Comparison of ENCODE assay signal across 22 cellular contexts in genomic region chr1:231026576-231026975, GRCh38. TPM values are rescaled to one million over a fixed set of nuclear protein-coding genes. Genes with fewer than 3 reads are reported as not detected.
DNase-seq lines count a peak whose midpoint lies in the region; ATAC-seq and TF ChIP-seq lines count a peak whose summit lies in the region.
"Had no signal": no experiment of that assay in that cellular context is flagged by ENCODE, and none has a peak within 500 bp of the region (broad histone marks: within the 10 kb centered on the region; RNA-seq: fewer than 3 reads in every experiment).

No MANE protein-coding gene starts in this region.

- H3K79me2 ChIP-seq in hepatocyte (peaks cover 48% of the 10 kb centered on the region), smooth muscle cell (ENCODE audit: low read depth) (peaks cover 34% of the 10 kb centered on the region), neural progenitor cell (ENCODE audit: low read depth) (no peaks in the 10 kb centered on the region)

- H3K4me2 ChIP-seq in hepatocyte (peak overlapping the region; percentile 48), smooth muscle cell (no peak overlapping the region), neural progenitor cell (no peak overlapping the region)
- H3K4me2 ChIP-seq: BLaER1, GM23338 had no signal

- H2AFZ ChIP-seq in hepatocyte (no peak overlapping the region), smooth muscle cell (ENCODE audit: low read depth) (no peak overlapping the region), neural progenitor cell (replicated peaks) (no peak overlapping the region)
- H2AFZ ChIP-seq: GM23338 had no signal

- H3K36me3 ChIP-seq in hepatocyte (replicated peaks; ENCODE audit: insufficient read depth, low read depth) (no peaks in the 10 kb centered on the region), smooth muscle cell (ENCODE audit: low read depth) (no peaks in the 10 kb centered on the region), neural progenitor cell (no peaks in the 10 kb centered on the region)

- H3K27ac ChIP-seq in hepatocyte: peak overlapping the region; percentile 44
- H3K27ac ChIP-seq in smooth muscle cell (ENCODE audit: low read depth): peak overlapping the region; percentile 10
- H3K27ac ChIP-seq in neural progenitor cell: no peak overlapping the region
- H3K27ac ChIP-seq: 22Rv1, BLaER1, C4-2B had no signal

- H3K27ac Mint-ChIP-seq in activated naive CD4-positive, alpha-beta T cell treated with anti-CD3 and anti-CD28 coated beads, Interleukin-2, amount 50 U/mL, for 24 hours: peak overlapping the region; percentile 3
- H3K27ac Mint-ChIP-seq in endothelial cell (ENCODE audit: unreplicated experiment) (peak overlapping the region; percentile 49), neural progenitor cell (no peak overlapping the region)
- H3K27ac Mint-ChIP-seq: B cell; CD4-positive, CD25-positive, alpha-beta regulatory T cell; CD8-positive, alpha-beta T cell; GM23338; H9 had no signal

- peaks cover 32% of the 10 kb centered on the region for H3K4me1 Mint-ChIP-seq in activated naive CD4-positive, alpha-beta T cell treated with anti-CD3 and anti-CD28 coated beads, Interleukin-2, amount 50 U/mL, for 24 hours
- H3K4me1 Mint-ChIP-seq in endothelial cell (ENCODE audit: unreplicated experiment): peaks cover 68% of the 10 kb centered on the region
- H3K4me1 Mint-ChIP-seq in neural progenitor cell: peaks cover 11% of the 10 kb centered on the region

- no peaks in the 10 kb centered on the region for H3K9me2 ChIP-seq in hepatocyte (replicated peaks; ENCODE audit: insufficient read depth)

- H3K4me3 ChIP-seq in hepatocyte (no peak overlapping the region), smooth muscle cell (no peak overlapping the region), neural progenitor cell (no peak overlapping the region)
- H3K4me3 ChIP-seq: BLaER1, GM12878, GM23338 had no signal

- H3K9ac ChIP-seq in smooth muscle cell (ENCODE audit: low read depth) (no peak overlapping the region), neural progenitor cell (no peak overlapping the region)
- H3K9ac ChIP-seq: BLaER1 had no signal

- H3K4me1 ChIP-seq in hepatocyte (ENCODE audit: insufficient read depth) (peaks cover 9% of the 10 kb centered on the region), smooth muscle cell (ENCODE audit: low read depth) (peaks cover 3% of the 10 kb centered on the region), neural progenitor cell (peaks cover 4% of the 10 kb centered on the region)

- H3K27me3 Mint-ChIP-seq in activated naive CD4-positive, alpha-beta T cell treated with anti-CD3 and anti-CD28 coated beads, Interleukin-2, amount 50 U/mL, for 24 hours: no peaks in the 10 kb centered on the region
- H3K27me3 Mint-ChIP-seq in endothelial cell (ENCODE audit: unreplicated experiment) (peaks cover 13% of the 10 kb centered on the region), neural progenitor cell (ENCODE audit: insufficient read depth, low read depth) (peaks cover 3% of the 10 kb centered on the region)
- H3K27me3 Mint-ChIP-seq: B cell; CD4-positive, CD25-positive, alpha-beta regulatory T cell had no signal

- H3F3A ChIP-seq in smooth muscle cell (ENCODE audit: low read depth) (no peaks in the 10 kb centered on the region), neural progenitor cell (ENCODE audit: low read depth) (no peaks in the 10 kb centered on the region)

- TF ChIP-seq CTCF in endothelial cell (IDR thresholded peaks at IDR 0.05; ENCODE audit: unreplicated experiment): no peak
- TF ChIP-seq CTCF in hepatocyte (IDR thresholded peaks at IDR 0.05; ENCODE audit: poor library complexity): no peak
- no peak for TF ChIP-seq CTCF in smooth muscle cell (IDR thresholded peaks at IDR 0.05; ENCODE audit: borderline replicate concordance, insufficient read depth, poor library complexity, severe bottlenecking)
- no peak for TF ChIP-seq CTCF in neural progenitor cell (IDR thresholded peaks at IDR 0.05)

- no peaks in the 10 kb centered on the region for H3K9me3 Mint-ChIP-seq in activated naive CD4-positive, alpha-beta T cell treated with anti-CD3 and anti-CD28 coated beads, Interleukin-2, amount 50 U/mL, for 24 hours
- H3K9me3 Mint-ChIP-seq in endothelial cell (ENCODE audit: unreplicated experiment): no peaks in the 10 kb centered on the region
- no peaks in the 10 kb centered on the region for H3K9me3 Mint-ChIP-seq in neural progenitor cell
- H3K9me3 Mint-ChIP-seq: CD4-positive, CD25-positive, alpha-beta regulatory T cell; CD8-positive, alpha-beta T cell; GM23338; H9 had no signal

- ATAC-seq in HG03025 (IDR thresholded peaks at IDR 0.05; ENCODE audit: low FRiP score, unreplicated experiment): no peak
- ATAC-seq: CD8-positive, alpha-beta T cell; GM12878; GM23338; HCT116 had no signal

- DNase-seq in activated naive CD4-positive, alpha-beta T cell treated with anti-CD3 and anti-CD28 coated beads, Interleukin-2, amount 50 U/mL, for 16 hours: no peak
- DNase-seq in endothelial cell (ENCODE audit: low spot score): no peak
- DNase-seq in hepatocyte (ENCODE audit: low spot score): no peak
- DNase-seq in smooth muscle cell (lab: John Stamatoyannopoulos, UW; ENCODE audit: unreplicated experiment): no peak
- DNase-seq in SHP77 treated with DMSO at 0.1 percent for 48 hours (lab: John Stamatoyannopoulos, UW): no peak
- no peak for DNase-seq in neural progenitor cell (ENCODE audit: low spot score)
- DNase-seq: CD4-positive, CD25-positive, alpha-beta regulatory T cell; CD8-positive, alpha-beta T cell; DMS 273 treated with DMSO at 0.1 percent for 48 hours; DMS79; EL; GDM1; H9 had no signal

- H3K9me3 ChIP-seq in hepatocyte (ENCODE audit: low read depth) (no peaks in the 10 kb centered on the region), smooth muscle cell (replicated peaks; ENCODE audit: low read depth) (no peaks in the 10 kb centered on the region), neural progenitor cell (ENCODE audit: low read depth) (no peaks in the 10 kb centered on the region)
- H3K9me3 ChIP-seq: BLaER1 had no signal

- peaks cover 9% of the 10 kb centered on the region for H4K20me1 ChIP-seq in hepatocyte (ENCODE audit: insufficient read depth, poor library complexity, severe bottlenecking)
- H4K20me1 ChIP-seq in smooth muscle cell (ENCODE audit: low read depth): peaks cover 76% of the 10 kb centered on the region
- no peaks in the 10 kb centered on the region for H4K20me1 ChIP-seq in neural progenitor cell (ENCODE audit: low read depth)

- peaks cover 4% of the 10 kb centered on the region for H3K36me3 Mint-ChIP-seq in activated naive CD4-positive, alpha-beta T cell treated with anti-CD3 and anti-CD28 coated beads, Interleukin-2, amount 50 U/mL, for 24 hours
- H3K36me3 Mint-ChIP-seq in endothelial cell (ENCODE audit: low read depth, unreplicated experiment): peaks cover 28% of the 10 kb centered on the region
- peaks cover 2% of the 10 kb centered on the region for H3K36me3 Mint-ChIP-seq in neural progenitor cell

- H3K4me3 Mint-ChIP-seq in activated naive CD4-positive, alpha-beta T cell treated with anti-CD3 and anti-CD28 coated beads, Interleukin-2, amount 50 U/mL, for 24 hours: no peak overlapping the region
- peak overlapping the region; percentile 10 for H3K4me3 Mint-ChIP-seq in endothelial cell (ENCODE audit: unreplicated experiment)
- no peak overlapping the region for H3K4me3 Mint-ChIP-seq in neural progenitor cell
- H3K4me3 Mint-ChIP-seq: B cell; CD8-positive, alpha-beta T cell; GM23338; H9 had no signal

- 71% methylated on average over 6 of the region's 6 CpGs for WGBS in hepatocyte (ENCODE audit: low lambda C conversion rate, missing lambda C conversion rate)
- WGBS in smooth muscle cell (ENCODE audit: low lambda C conversion rate): 70% methylated on average over 6 of the region's 6 CpGs

- H3K27me3 ChIP-seq in hepatocyte (no peaks in the 10 kb centered on the region), smooth muscle cell (ENCODE audit: low read depth) (no peaks in the 10 kb centered on the region), neural progenitor cell (peaks cover 20% of the 10 kb centered on the region)
- H3K27me3 ChIP-seq: BLaER1 had no signal

RNA-seq across cellular contexts. Expression of gene FAM89A, which starts 13.5 kb away (rescaled TPM):
- total RNA-seq in endothelial cell (ENCODE audit: unreplicated experiment) (48.0 TPM), hepatocyte (48.8 and 55.1 TPM in 2 replicates), smooth muscle cell (34.9 and 40.3 TPM in 2 replicates), neural progenitor cell (ENCODE audit: low replicate concordance) (1.9 and 2.1 TPM in 2 replicates)
- polyA plus RNA-seq in hepatocyte (53.5 and 54.4 TPM in 2 replicates), smooth muscle cell (45.3 and 58.6 TPM in 2 replicates)

RNA-seq across cellular contexts. Expression of gene ARV1, which starts 47.7 kb away (rescaled TPM):
- 8.3 TPM for total RNA-seq in endothelial cell (ENCODE audit: unreplicated experiment)
- total RNA-seq in hepatocyte: 20.0 and 20.6 TPM in 2 replicates
- polyA plus RNA-seq in hepatocyte: 19.9 and 24.4 TPM in 2 replicates
- 7.4 and 15.8 TPM in 2 replicates for total RNA-seq in smooth muscle cell
- polyA plus RNA-seq in smooth muscle cell: 12.5 and 12.8 TPM in 2 replicates
- 18.4 and 23.3 TPM in 2 replicates for total RNA-seq in neural progenitor cell (ENCODE audit: low replicate concordance)

RNA-seq across cellular contexts. Expression of gene TTC13, which starts 47.9 kb away (rescaled TPM):
- total RNA-seq in endothelial cell (ENCODE audit: unreplicated experiment) (62.5 TPM), hepatocyte (11.5 and 14.9 TPM in 2 replicates), smooth muscle cell (9.1 and 9.5 TPM in 2 replicates), neural progenitor cell (ENCODE audit: low replicate concordance) (20.8 and 23.0 TPM in 2 replicates)
- polyA plus RNA-seq in hepatocyte (9.7 and 13.0 TPM in 2 replicates), smooth muscle cell (5.6 and 6.7 TPM in 2 replicates)

Comparison
In these comparisons a context has a peak if more than half of its experiments do, and no peak if none do; other contexts are left out.
1. RNA of gene FAM89A, which starts 13.5 kb away (total RNA-seq): 48.8 to 55.1 TPM in hepatocyte, 48.0 TPM in endothelial cell (single experiment) and 34.9 to 40.3 TPM in smooth muscle cell; 1.9 to 2.1 TPM in neural progenitor cell; every median in the first group is over 10 times any median in the second.